Comparison of ENCODE assay signal across 1 cellular context in genomic region chrX:152165033-152165743, GRCh38.
TF ChIP-seq lines count a peak whose summit lies in the region.

No MANE protein-coding gene starts in this region.

TF ChIP-seq in K562, 482 proteins besides CTCF, POLR2A, EP300 and RAD21 (continued from another document and continues in another):
- no peak for TF ChIP-seq GTF2A2 (tag; IDR thresholded peaks at IDR 0.05)
- TF ChIP-seq HCFC1 (IDR thresholded peaks at IDR 0.05; ENCODE audit: low read depth, low read length), result no peak
- TF ChIP-seq NUFIP1 (IDR thresholded peaks at IDR 0.05; ENCODE audit: partially characterized antibody), result peak; percentile 56
- TF ChIP-seq ZNF668 (CRISPR knock-in tag; IDR thresholded peaks at IDR 0.05), result no peak
- TF ChIP-seq ZNF212 (CRISPR knock-in tag; IDR thresholded peaks at IDR 0.05), result no peak
- TF ChIP-seq ZNF639 (CRISPR knock-in tag; conservative IDR thresholded peaks at IDR 0.05 in 1 of 2, IDR thresholded peaks at IDR 0.05 in 1 of 2), result peak in 1 of 2 experiments; percentile 56; a peak in 1 of 4 replicates
- TF ChIP-seq ELF2 (CRISPR knock-in tag; IDR thresholded peaks at IDR 0.05), result no peak
- TF ChIP-seq MXD1 (CRISPR knock-in tag; IDR thresholded peaks at IDR 0.05; ENCODE audit: borderline replicate concordance, poor library complexity, severe bottlenecking), result no peak
- peak; percentile 49 for TF ChIP-seq VEZF1 (CRISPR knock-in tag; IDR thresholded peaks at IDR 0.05)
- no peak for TF ChIP-seq ATF1 (CRISPR knock-in tag; IDR thresholded peaks at IDR 0.05)
- TF ChIP-seq ATF1 (tag; IDR thresholded peaks at IDR 0.05), result no peak
- peak; percentile 64 for TF ChIP-seq HDAC2 (IDR thresholded peaks at IDR 0.05)
- TF ChIP-seq RFX1 (IDR thresholded peaks at IDR 0.05), result peak; percentile 75
- TF ChIP-seq BACH1 (tag; IDR thresholded peaks at IDR 0.05), result peak; percentile 93
- no peak for TF ChIP-seq ZNF143 (CRISPR knock-in tag; IDR thresholded peaks at IDR 0.05)
- TF ChIP-seq GABPB1 (CRISPR knock-in tag; IDR thresholded peaks at IDR 0.05), result no peak
- TF ChIP-seq CREB5 (CRISPR knock-in tag; IDR thresholded peaks at IDR 0.05), result no peak
- peak; percentile 81 for TF ChIP-seq MEIS2 (IDR thresholded peaks at IDR 0.05; ENCODE audit: partially characterized antibody)
- TF ChIP-seq PRPF4 (IDR thresholded peaks at IDR 0.05; ENCODE audit: insufficient read depth, low read depth, low read length, poor library complexity, severe bottlenecking), result no peak
- no peak for TF ChIP-seq TEAD2 (tag; IDR thresholded peaks at IDR 0.05)
- no peak for TF ChIP-seq CREM (IDR thresholded peaks at IDR 0.05; ENCODE audit: low read depth)
- TF ChIP-seq USF2 (CRISPR knock-in tag; IDR thresholded peaks at IDR 0.05), result no peak
- TF ChIP-seq CGGBP1 (CRISPR knock-in tag; IDR thresholded peaks at IDR 0.05), result no peak
- no peak for TF ChIP-seq ZNF224 (CRISPR knock-in tag; IDR thresholded peaks at IDR 0.05)
- no peak for TF ChIP-seq MBD2 (IDR thresholded peaks at IDR 0.05; ENCODE audit: borderline replicate concordance, low read depth)
- TF ChIP-seq ZEB2 (IDR thresholded peaks at IDR 0.05), result peak; percentile 35; the same call in 1 of the 2 replicates
- no peak for TF ChIP-seq PHB2 (IDR thresholded peaks at IDR 0.05; ENCODE audit: low read depth)
- 0 out of 2 replicates have a peak, but pooled peaks have one; percentile 63 for TF ChIP-seq BRD4 (IDR thresholded peaks at IDR 0.05)
- TF ChIP-seq MCM3 (IDR thresholded peaks at IDR 0.05), result no peak
- TF ChIP-seq NFRKB (IDR thresholded peaks at IDR 0.05; ENCODE audit: low read depth), result peak; percentile 34
- TF ChIP-seq SOX6 (IDR thresholded peaks at IDR 0.05), result peak; percentile 80
- TF ChIP-seq ATF2 (CRISPR knock-in tag; IDR thresholded peaks at IDR 0.05), result no peak
- no peak for TF ChIP-seq ASH1L (IDR thresholded peaks at IDR 0.05; ENCODE audit: borderline replicate concordance, low read depth, partially characterized antibody)
- TF ChIP-seq NFYB (IDR thresholded peaks at IDR 0.05; ENCODE audit: extremely low read depth, insufficient read length), result no peak
- peak; percentile 72 for TF ChIP-seq ZKSCAN8 (CRISPR knock-in tag; IDR thresholded peaks at IDR 0.05)
- TF ChIP-seq ZNF184 (CRISPR knock-in tag; IDR thresholded peaks at IDR 0.05), result no peak
- TF ChIP-seq FOXJ2 (tag; IDR thresholded peaks at IDR 0.05), result no peak
- TF ChIP-seq CHCHD3 (CRISPR knock-in tag; IDR thresholded peaks at IDR 0.05), result no peak
- no peak for TF ChIP-seq CBFA2T2 (conservative IDR thresholded peaks at IDR 0.05)
- peak; percentile 63; the same call in 1 of the 2 replicates for TF ChIP-seq ZNF766 (CRISPR knock-in tag; conservative IDR thresholded peaks at IDR 0.05)
- no peak for TF ChIP-seq ZHX1 (conservative IDR thresholded peaks at IDR 0.05; ENCODE audit: low read length)
- no peak for TF ChIP-seq FOXJ3 (CRISPR knock-in tag; IDR thresholded peaks at IDR 0.05)
- no peak for TF ChIP-seq E2F3 (CRISPR knock-in tag; IDR thresholded peaks at IDR 0.05)
- TF ChIP-seq FOXA3 (CRISPR knock-in tag; conservative IDR thresholded peaks at IDR 0.05 in 1 of 2, IDR thresholded peaks at IDR 0.05 in 1 of 2), result no peak
- no peak for TF ChIP-seq RBM17 (IDR thresholded peaks at IDR 0.05; ENCODE audit: borderline replicate concordance, low read depth, low read length)
- TF ChIP-seq THRAP3 (IDR thresholded peaks at IDR 0.05; ENCODE audit: borderline replicate concordance), result no peak
- TF ChIP-seq ZSCAN29 (IDR thresholded peaks at IDR 0.05), result no peak
- no peak for TF ChIP-seq ZNF23 (CRISPR knock-in tag; IDR thresholded peaks at IDR 0.05)
- no peak for TF ChIP-seq ZNF174 (CRISPR knock-in tag; IDR thresholded peaks at IDR 0.05)
- TF ChIP-seq PHB (CRISPR knock-in tag; IDR thresholded peaks at IDR 0.05), result no peak
- TF ChIP-seq ZNF699 (CRISPR knock-in tag; IDR thresholded peaks at IDR 0.05; ENCODE audit: insufficient replicate concordance), result no peak
- no peak for TF ChIP-seq FOXP1 (CRISPR knock-in tag; IDR thresholded peaks at IDR 0.05)
- no peak for TF ChIP-seq RBM22 (IDR thresholded peaks at IDR 0.05; ENCODE audit: low read depth, low read length, poor library complexity, severe bottlenecking)
- no peak for TF ChIP-seq HLTF (IDR thresholded peaks at IDR 0.05)
- no peak for TF ChIP-seq ZC3H4 (CRISPR knock-in tag; IDR thresholded peaks at IDR 0.05; ENCODE audit: borderline replicate concordance)
- peak; percentile 93 for TF ChIP-seq MAFK (IDR thresholded peaks at IDR 0.05; ENCODE audit: low read length)
- TF ChIP-seq TAF1 (IDR thresholded peaks at IDR 0.05; ENCODE audit: control insufficient read depth, extremely low read depth, insufficient read depth, low read length, severe bottlenecking), result no peak
- TF ChIP-seq MED1 (CRISPR knock-in tag; IDR thresholded peaks at IDR 0.05; ENCODE audit: borderline replicate concordance), result no peak
- TF ChIP-seq ZBTB9 (CRISPR knock-in tag; IDR thresholded peaks at IDR 0.05), result no peak
- no peak for TF ChIP-seq ZNF511 (CRISPR knock-in tag; IDR thresholded peaks at IDR 0.05)
- TF ChIP-seq ZNF217 (CRISPR knock-in tag; IDR thresholded peaks at IDR 0.05), result no peak
- TF ChIP-seq CBX3 (IDR thresholded peaks at IDR 0.05; ENCODE audit: borderline replicate concordance in 1 of 2, low read length in 2 of 2), result peak in 1 of 2 experiments; percentile 58; a peak in 2 of 3 replicates
